Comparison of ENCODE assay signal across 8 cellular contexts in the genomic region with DNA sequence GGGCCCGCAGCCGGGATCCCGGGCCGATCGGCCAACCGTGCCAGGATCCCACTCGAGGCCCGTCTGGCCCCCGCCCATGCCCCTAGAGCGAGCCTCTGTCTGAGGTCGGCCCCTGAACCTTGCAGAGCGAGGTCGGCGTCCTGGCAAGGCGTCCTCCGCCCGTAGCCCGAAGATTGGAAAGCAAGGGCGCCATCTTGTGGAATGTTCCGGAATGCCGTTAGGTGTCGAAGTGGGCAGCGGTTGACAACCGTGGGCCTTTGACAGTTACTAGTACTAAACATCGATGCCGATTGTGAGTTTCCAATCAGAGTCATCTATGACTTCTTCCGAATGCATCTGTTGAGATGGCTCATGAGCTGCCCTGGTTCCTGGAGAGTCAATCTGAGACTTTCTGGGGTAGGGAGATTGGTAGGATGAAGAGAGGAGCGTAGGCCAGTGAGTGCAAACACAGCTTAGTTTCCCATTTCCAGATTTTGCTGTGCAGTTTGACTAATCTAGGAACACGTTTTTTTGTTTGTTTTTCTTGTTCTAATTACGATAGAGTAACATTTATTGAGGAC. TPM values are rescaled to one million over a fixed set of nuclear protein-coding genes. Genes with fewer than 3 reads are reported as not detected.
DNase-seq lines count a peak whose midpoint lies in the region; ATAC-seq and TF ChIP-seq lines count a peak whose summit lies in the region.

No MANE protein-coding gene starts in this region.

- no peak overlapping the region for H4K5ac ChIP-seq in mesendoderm (ENCODE audit: low read length)

- H3K18ac ChIP-seq in mesendoderm (ENCODE audit: low read length) = peak overlapping the region; percentile 33

- peaks cover 13% of the 10 kb centered on the region for H3K4me1 Mint-ChIP-seq in CD8-positive, alpha-beta T cell (ENCODE audit: low read depth)
- peaks cover 8% of the 10 kb centered on the region for H3K4me1 Mint-ChIP-seq in endodermal cell

- H3K27ac ChIP-seq in CD8-positive, alpha-beta T cell (ENCODE audit: low read depth, low read length) = peak overlapping the region; percentile 79
- H3K27ac ChIP-seq in endodermal cell (ENCODE audit: low read depth, low read length) = peak overlapping the region; percentile 82
- peak overlapping the region; percentile 32 for H3K27ac ChIP-seq in mesendoderm (ENCODE audit: low read depth, low read length)

- H3K4me3 Mint-ChIP-seq in CD8-positive, alpha-beta T cell = peak overlapping the region; percentile 90
- H3K4me3 Mint-ChIP-seq in endodermal cell = peak overlapping the region; percentile 80

- peaks cover 12% of the 10 kb centered on the region for H3K79me2 ChIP-seq in mesendoderm (ENCODE audit: control insufficient read depth, insufficient read depth, low read length)

- no peak overlapping the region for H2BK5ac ChIP-seq in mesendoderm (ENCODE audit: low read length)

- no peak overlapping the region for H2BK15ac ChIP-seq in mesendoderm (replicated peaks; ENCODE audit: low read depth)

- H3K4me3 ChIP-seq in CD8-positive, alpha-beta T cell (ENCODE audit: low read depth, low read length) = peak overlapping the region; percentile 81
- H3K4me3 ChIP-seq in endodermal cell (ENCODE audit: low read length) = peak overlapping the region; percentile 98
- peak overlapping the region; percentile 45 for H3K4me3 ChIP-seq in mesendoderm (ENCODE audit: low read length)

- no peak overlapping the region for H3K4ac ChIP-seq in mesendoderm (ENCODE audit: low read depth, low read length)

- H3K9ac ChIP-seq in endodermal cell (ENCODE audit: extremely low read depth, low read length, poor library complexity, severe bottlenecking) (peak overlapping the region; percentile 86), mesendoderm (ENCODE audit: low read length) (peak overlapping the region; percentile 80)

- peaks cover 7% of the 10 kb centered on the region for H3K4me1 ChIP-seq in CD8-positive, alpha-beta T cell (ENCODE audit: insufficient read depth, low read length)
- no peaks in the 10 kb centered on the region for H3K4me1 ChIP-seq in endodermal cell (ENCODE audit: control insufficient read depth, insufficient read depth, low read length)
- no peaks in the 10 kb centered on the region for H3K4me1 ChIP-seq in mesendoderm (ENCODE audit: control insufficient read depth, low read depth, low read length)

- no peaks in the 10 kb centered on the region for H3K9me3 ChIP-seq in CD8-positive, alpha-beta T cell (ENCODE audit: low read length)
- H3K9me3 ChIP-seq in endodermal cell (ENCODE audit: control insufficient read depth, low read length) = no peaks in the 10 kb centered on the region

- WGBS in endodermal cell (ENCODE audit: insufficient coverage in 1 of 2, insufficient read length in 1 of 2), 2 experiments = 10 to 28% methylated on average over 9 to 30 of the region's 30 CpGs
- WGBS in mesendoderm (ENCODE audit: extremely low coverage, insufficient coverage, low lambda C conversion rate) = no CpG with 5 or more reads among the region's 30 CpGs

- H2AK5ac ChIP-seq in mesendoderm (ENCODE audit: low read length) = no peak overlapping the region

- peak overlapping the region; percentile 78 for H3K4me2 ChIP-seq in mesendoderm (ENCODE audit: low read length)

- intact Hi-C loops in CD8-positive, alpha-beta T cell (cut with DNase I, micrococcal nuclease) = loop anchor here (1.0 to 10.0 kb wide), 11 partner anchors 682 to 1646 kb away; a partner anchor contains a TSS

- peak overlapping the region; percentile 83 for H3K27ac Mint-ChIP-seq in CD8-positive, alpha-beta T cell
- no peak overlapping the region for H3K27ac Mint-ChIP-seq in endodermal cell

- no peak overlapping the region for H4K8ac ChIP-seq in mesendoderm (ENCODE audit: low read depth, low read length)

- peaks cover 11% of the 10 kb centered on the region for H3K27me3 Mint-ChIP-seq in CD8-positive, alpha-beta T cell (ENCODE audit: low read depth)
- H3K27me3 Mint-ChIP-seq in endodermal cell (ENCODE audit: insufficient read depth) = peaks cover 12% of the 10 kb centered on the region

- peaks cover 8% of the 10 kb centered on the region for H3K27me3 ChIP-seq in CD8-positive, alpha-beta T cell (ENCODE audit: insufficient read depth, low read length)
- no peaks in the 10 kb centered on the region for H3K27me3 ChIP-seq in endodermal cell (ENCODE audit: control insufficient read depth, insufficient read depth, low read length, poor library complexity, severe bottlenecking)
- H3K27me3 ChIP-seq in mesendoderm (ENCODE audit: insufficient read depth, low read length, poor library complexity) = no peaks in the 10 kb centered on the region

- peak overlapping the region; percentile 89 for H3K56ac ChIP-seq in mesendoderm (ENCODE audit: low read length)

- H3K9me3 Mint-ChIP-seq in CD8-positive, alpha-beta T cell = no peaks in the 10 kb centered on the region
- H3K9me3 Mint-ChIP-seq in endodermal cell = no peaks in the 10 kb centered on the region

- ATAC-seq in CD8-positive, alpha-beta T cell = peak; percentile 67
- ATAC-seq in GM19452 (IDR thresholded peaks at IDR 0.05; ENCODE audit: unreplicated experiment) (peak; percentile 74), HG03571 (IDR thresholded peaks at IDR 0.05; ENCODE audit: unreplicated experiment) (peak; percentile 79)

- CTCF ChIA-PET in CD8-positive, alpha-beta T cell (lab: Charles Lee) = interaction anchor here (0.5 to 7.5 kb wide), 22 partner anchors 9 to 1170 kb away, joined by 3 to 68 read pairs (median 4); no protein-coding TSS in a partner anchor

- peaks cover 1% of the 10 kb centered on the region for H3K79me1 ChIP-seq in mesendoderm (ENCODE audit: low read length)

- H3K36me3 Mint-ChIP-seq in CD8-positive, alpha-beta T cell = peaks cover 2% of the 10 kb centered on the region
- peaks cover 18% of the 10 kb centered on the region for H3K36me3 Mint-ChIP-seq in endodermal cell (ENCODE audit: low read depth)

- H3K36me3 ChIP-seq in CD8-positive, alpha-beta T cell (ENCODE audit: insufficient read depth, low read length) = no peaks in the 10 kb centered on the region
- H3K36me3 ChIP-seq in endodermal cell (ENCODE audit: control insufficient read depth, insufficient read depth, low read length) (peaks cover 25% of the 10 kb centered on the region), mesendoderm (ENCODE audit: control insufficient read depth, insufficient read depth, low read length) (no peaks in the 10 kb centered on the region)

- DNase-seq in CD8-positive, alpha-beta T cell = peak; percentile 79 to 94 (median 89)
- DNase-seq in NOMO-1 treated with DMSO at 0.1 percent for 48 hours (lab: John Stamatoyannopoulos, UW; ENCODE audit: unreplicated experiment) (peak; percentile 90), endodermal cell (peak; percentile 98), mesendoderm (peak; percentile 94)
- peak; percentile 75 for DNase-seq in activated CD8-positive, alpha-beta memory T cell treated with anti-CD3 and anti-CD28 coated beads, Interleukin-2, amount 50 U/mL, for 1 hour (ENCODE audit: extremely low read depth)
- DNase-seq in stimulated activated CD8-positive, alpha-beta memory T cell treated with anti-CD3 and anti-CD28 coated beads, Interleukin-15, amount 100 ng/mL, for 1 hour (ENCODE audit: low read depth) = peak; percentile 86

- POLR2A ChIA-PET in CD8-positive, alpha-beta T cell (lab: Charles Lee) = interaction anchor here (1.0 to 1.8 kb wide), 4 partner anchors 10 to 1166 kb away, joined by 3 to 5 read pairs (median 4); no protein-coding TSS in a partner anchor

- H2BK120ac ChIP-seq in mesendoderm (ENCODE audit: low read depth, low read length) = no peak overlapping the region

- peak; percentile 79 for TF ChIP-seq CTCF in CD8-positive, alpha-beta T cell (IDR thresholded peaks at IDR 0.05)
- peak; percentile 80 for TF ChIP-seq CTCF in endodermal cell (conservative IDR thresholded peaks at IDR 0.05)

- H3K23ac ChIP-seq in mesendoderm (ENCODE audit: low read length) = peak overlapping the region; percentile 2

RNA-seq across cellular contexts. Expression of a gene that starts 0.9 kb away (rescaled TPM):
- total RNA-seq in CD8-positive, alpha-beta T cell = 10 to 100 TPM; 53.3 to 68.1 TPM
- total RNA-seq in endodermal cell = 10 to 100 TPM in 1 of 2 donors, 1 to 10 TPM in 1; 9.7 to 16.4 TPM
- 38.4 TPM for polyA plus RNA-seq in endodermal cell (2013, experiment 1 of 2)
- 42.5 TPM for polyA plus RNA-seq in endodermal cell (2013, experiment 2 of 2)
- 72.1 TPM for polyA plus RNA-seq in mesendoderm (2013, experiment 1 of 2)
- polyA plus RNA-seq in mesendoderm (2013, experiment 2 of 2) = 73.6 TPM

RNA-seq across cellular contexts. Expression of a gene that starts 30.4 kb away (rescaled TPM):
- total RNA-seq in CD8-positive, alpha-beta T cell = under 1 TPM in 1 of 2 experiments, not detected in 1; 0.54 TPM
- 1 to 10 TPM in 1 of 2 donors, under 1 TPM in 1; 0.13 to 1.9 TPM for total RNA-seq in endodermal cell
- polyA plus RNA-seq in endodermal cell (2013, experiment 1 of 2) = not detected
- polyA plus RNA-seq in endodermal cell (2013, experiment 2 of 2) = not detected
- 1.5 TPM for polyA plus RNA-seq in mesendoderm (2013, experiment 1 of 2)
- polyA plus RNA-seq in mesendoderm (2013, experiment 2 of 2) = 1.1 TPM

Comparison
In these comparisons a context has a peak if more than half of its experiments do, and no peak if none do; other contexts are left out.
1. Peak in every context shown above with its lines: DNase-seq, ATAC-seq, H3K4me3 ChIP-seq and H3K27ac ChIP-seq.
2. H3K27ac ChIP-seq: peak in every context shown above with its lines; median percentile 82 in endodermal cell; 79 in CD8-positive, alpha-beta T cell; 32 in mesendoderm.
3. H3K4me3 ChIP-seq: peak in every context shown above with its lines; median percentile 98 in endodermal cell; 81 in CD8-positive, alpha-beta T cell; 45 in mesendoderm.